In the genomic region with DNA sequence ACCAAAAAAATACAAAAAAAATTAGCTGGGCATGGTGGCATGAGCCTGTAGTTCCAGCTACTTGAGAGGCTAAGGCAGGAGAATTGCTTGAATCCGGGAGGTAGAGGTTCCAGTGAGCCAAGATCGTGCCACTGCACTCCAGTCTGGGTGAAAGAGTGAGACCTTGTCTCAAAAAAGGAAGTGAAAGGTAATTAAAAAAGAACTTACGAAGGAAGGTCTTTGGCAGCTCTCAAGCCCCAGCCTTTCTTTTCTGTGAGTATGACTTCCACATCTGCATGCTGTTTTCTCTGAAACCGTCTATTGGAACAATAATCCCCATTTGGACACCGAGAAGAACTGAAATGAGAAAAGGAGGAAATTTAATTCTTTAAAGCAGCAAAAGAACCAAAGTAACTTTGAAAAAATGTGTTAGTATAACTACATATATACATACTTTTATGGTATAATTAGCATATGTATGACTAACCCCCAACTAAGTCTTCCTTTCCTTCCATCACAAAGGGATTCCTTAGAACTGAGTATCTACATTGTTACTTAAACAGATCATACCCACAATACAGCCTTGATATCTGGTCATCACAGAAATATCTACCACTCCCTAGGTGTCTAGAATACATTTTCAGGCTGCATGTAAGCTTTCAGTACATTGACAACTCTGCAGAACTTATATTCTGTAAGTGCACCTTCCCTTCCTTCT, we compare ENCODE assay signal across 14 cellular contexts. TPM values are rescaled to one million over a fixed set of nuclear protein-coding genes. Genes with fewer than 3 reads are reported as not detected.
DNase-seq lines count a peak whose midpoint lies in the region; ATAC-seq and TF ChIP-seq lines count a peak whose summit lies in the region.
"Had no signal": no experiment of that assay in that cellular context is flagged by ENCODE, and none has a peak within 500 bp of the region (broad histone marks: within the 10 kb centered on the region; RNA-seq: fewer than 3 reads in every experiment).

No MANE protein-coding gene starts in this region.

- TF ChIP-seq CTCF in H9 (conservative IDR thresholded peaks at IDR 0.05) (no peak), OCI-LY3 (IDR thresholded peaks at IDR 0.05; ENCODE audit: low read depth, low read length) (no peak), endodermal cell (conservative IDR thresholded peaks at IDR 0.05) (no peak)

- no peak overlapping the region for H3K4me3 ChIP-seq in OCI-LY3 (ENCODE audit: low read length)
- no peak overlapping the region for H3K4me3 ChIP-seq in endodermal cell (ENCODE audit: low read length)
- H3K4me3 ChIP-seq: esophagus squamous epithelium, thyroid gland had no signal

- no peak overlapping the region for H4K8ac ChIP-seq in H9 (replicated peaks; ENCODE audit: insufficient read length, low read depth, low read length)

- H3K27me3 Mint-ChIP-seq in H9 (ENCODE audit: low read depth): no peaks in the 10 kb centered on the region
- H3K27me3 Mint-ChIP-seq in endodermal cell (ENCODE audit: insufficient read depth): no peaks in the 10 kb centered on the region
- no peaks in the 10 kb centered on the region for H3K27me3 Mint-ChIP-seq in stimulated activated memory B cell treated with anti-CD40 and anti-IgM and Interleukin-4, amounts not matched to agents 10 μg/mL and 1 μg/mL and 100 μg/mL, for 72 hours
- H3K27me3 Mint-ChIP-seq: activated CD4-positive, alpha-beta T cell treated with anti-CD3 and anti-CD28 coated beads for 36 hours; activated naive CD8-positive, alpha-beta T cell treated with anti-CD3 and anti-CD28 coated beads, Interleukin-2, amount 10 ng/mL, durations not matched to agents 7 days and 5 days; natural killer cell treated with Interleukin-12 subunit alpha and Interleukin-12 subunit beta and Interleukin-15 and Interleukin-18, amount 100 ng/mL, for 72 hours had no signal

- H3K27ac Mint-ChIP-seq in H9 (peak overlapping the region; percentile 79 to 95 (median 93)), endodermal cell (peak overlapping the region; percentile 68)
- H3K27ac Mint-ChIP-seq in stimulated activated memory B cell treated with anti-CD40 and anti-IgM and Interleukin-4, amounts not matched to agents 10 μg/mL and 1 μg/mL and 100 μg/mL, for 72 hours: peak overlapping the region; percentile 60
- H3K27ac Mint-ChIP-seq: activated CD4-positive, alpha-beta T cell treated with anti-CD3 and anti-CD28 coated beads for 36 hours; activated naive CD8-positive, alpha-beta T cell treated with anti-CD3 and anti-CD28 coated beads, Interleukin-2, amount 10 ng/mL, durations not matched to agents 7 days and 5 days; natural killer cell treated with Interleukin-12 subunit alpha and Interleukin-12 subunit beta and Interleukin-15 and Interleukin-18, amount 100 ng/mL, for 72 hours had no signal

- H4K20me1 ChIP-seq in H9 (ENCODE audit: control insufficient read depth, insufficient read depth, insufficient read length) (no peaks in the 10 kb centered on the region), OCI-LY3 (ENCODE audit: insufficient read depth, low read length) (peaks cover 18% of the 10 kb centered on the region)

- H3K36me3 ChIP-seq in OCI-LY3 (replicated peaks; ENCODE audit: low read depth, low read length) (peaks cover 31% of the 10 kb centered on the region), endodermal cell (ENCODE audit: control insufficient read depth, insufficient read depth, low read length) (peaks cover 88% of the 10 kb centered on the region)

- H3K4me2 ChIP-seq in H9 (ENCODE audit: insufficient read depth, insufficient read length, low read length): peak overlapping the region; percentile 53
- peak overlapping the region; percentile 17 for H3K4me2 ChIP-seq in OCI-LY3 (ENCODE audit: low read length)

- no peaks in the 10 kb centered on the region for H3K79me2 ChIP-seq in H9 (ENCODE audit: insufficient read depth, low read length)
- no peaks in the 10 kb centered on the region; the same call in 1 of the 2 replicates for H3K79me2 ChIP-seq in OCI-LY3 (ENCODE audit: low read length)

- H4K5ac ChIP-seq in H9 (ENCODE audit: insufficient read length, low read depth, low read length): no peak overlapping the region

- H3K14ac ChIP-seq in H9 (ENCODE audit: insufficient read depth, low read length): no peak overlapping the region

- H3K9ac ChIP-seq in H9 (ENCODE audit: extremely low read depth, insufficient read length, low read length) (no peak overlapping the region), OCI-LY3 (ENCODE audit: low read length) (no peak overlapping the region), endodermal cell (ENCODE audit: extremely low read depth, low read length, poor library complexity, severe bottlenecking) (no peak overlapping the region)

- H3K4me1 ChIP-seq in H9 (ENCODE audit: insufficient read depth, low read length) (peaks cover 2% of the 10 kb centered on the region; the same call in 1 of the 2 replicates), OCI-LY3 (ENCODE audit: low read length) (peaks cover 17% of the 10 kb centered on the region), endodermal cell (ENCODE audit: control insufficient read depth, insufficient read depth, low read length) (no peaks in the 10 kb centered on the region)
- H3K4me1 ChIP-seq: esophagus squamous epithelium had no signal

- H3K79me1 ChIP-seq in H9 (ENCODE audit: insufficient read depth, low read depth, low read length, poor library complexity, severe bottlenecking): no peaks in the 10 kb centered on the region

- H2BK120ac ChIP-seq in H9 (ENCODE audit: low read depth, low read length, poor library complexity, severe bottlenecking): no peak overlapping the region

- no peak overlapping the region for H3K18ac ChIP-seq in H9 (ENCODE audit: insufficient read length, low read depth, low read length)

- peak; percentile 86 for ATAC-seq in stimulated activated memory B cell treated with anti-CD40 and anti-IgM and Interleukin-4, amounts not matched to agents 10 μg/mL and 1 μg/mL and 100 μg/mL, for 72 hours
- ATAC-seq in HG02623 (IDR thresholded peaks at IDR 0.05; ENCODE audit: unreplicated experiment): no peak
- ATAC-seq: activated CD4-positive, alpha-beta T cell treated with anti-CD3 and anti-CD28 coated beads for 36 hours; natural killer cell treated with Interleukin-12 subunit alpha and Interleukin-12 subunit beta and Interleukin-15 and Interleukin-18, amount 100 ng/mL, for 72 hours had no signal

- H3K9me3 Mint-ChIP-seq in H9 (no peaks in the 10 kb centered on the region), endodermal cell (no peaks in the 10 kb centered on the region)
- H3K9me3 Mint-ChIP-seq in stimulated activated memory B cell treated with anti-CD40 and anti-IgM and Interleukin-4, amounts not matched to agents 10 μg/mL and 1 μg/mL and 100 μg/mL, for 72 hours: no peaks in the 10 kb centered on the region
- H3K9me3 Mint-ChIP-seq: activated naive CD8-positive, alpha-beta T cell treated with anti-CD3 and anti-CD28 coated beads, Interleukin-2, amount 10 ng/mL, durations not matched to agents 7 days and 5 days; natural killer cell treated with Interleukin-12 subunit alpha and Interleukin-12 subunit beta and Interleukin-15 and Interleukin-18, amount 100 ng/mL, for 72 hours had no signal

- WGBS in H9 (ENCODE audit: extremely low coverage, insufficient read length, low lambda C conversion rate): no CpG with 5 or more reads among the region's 5 CpGs
- WGBS in endodermal cell (ENCODE audit: insufficient coverage in 1 of 2, insufficient read length in 1 of 2), 2 experiments: 87 to 89% methylated on average over 3 to 5 of the region's 5 CpGs

- H2BK12ac ChIP-seq in H9 (ENCODE audit: insufficient read length, low read depth, low read length): no peak overlapping the region

- H3K23me2 ChIP-seq in H9 (ENCODE audit: insufficient read length, low read depth, low read length, poor library complexity, severe bottlenecking): no peaks in the 10 kb centered on the region

- H2BK5ac ChIP-seq in H9 (ENCODE audit: insufficient read length, low read length): no peak overlapping the region

- H3K4me3 Mint-ChIP-seq in H9 (no peak overlapping the region; a peak in 1 of 5 replicates), endodermal cell (no peak overlapping the region)
- H3K4me3 Mint-ChIP-seq in stimulated activated memory B cell treated with anti-CD40 and anti-IgM and Interleukin-4, amounts not matched to agents 10 μg/mL and 1 μg/mL and 100 μg/mL, for 72 hours: no peak overlapping the region
- H3K4me3 Mint-ChIP-seq: activated CD4-positive, alpha-beta T cell treated with anti-CD3 and anti-CD28 coated beads for 36 hours; activated naive CD8-positive, alpha-beta T cell treated with anti-CD3 and anti-CD28 coated beads, Interleukin-2, amount 10 ng/mL, durations not matched to agents 7 days and 5 days; natural killer cell treated with Interleukin-12 subunit alpha and Interleukin-12 subunit beta and Interleukin-15 and Interleukin-18, amount 100 ng/mL, for 72 hours had no signal

- H3K56ac ChIP-seq in H9 (ENCODE audit: insufficient read length, low read depth, low read length): no peak overlapping the region

- no peaks in the 10 kb centered on the region for H3K27me3 ChIP-seq in H9 (ENCODE audit: insufficient read depth, low read length)
- no peaks in the 10 kb centered on the region for H3K27me3 ChIP-seq in OCI-LY3 (ENCODE audit: low read depth, low read length)
- no peaks in the 10 kb centered on the region for H3K27me3 ChIP-seq in endodermal cell (ENCODE audit: control insufficient read depth, insufficient read depth, low read length, poor library complexity, severe bottlenecking)
- H3K27me3 ChIP-seq: esophagus squamous epithelium, thyroid gland had no signal

- peaks cover 7 to 50% (median 45%) of the 10 kb centered on the region in 3 experiments; a peak in 6 of 7 replicates for H3K36me3 Mint-ChIP-seq in H9 (ENCODE audit: insufficient read depth in 1 of 3, low read depth in 3 of 3)
- H3K36me3 Mint-ChIP-seq in endodermal cell (ENCODE audit: low read depth): peaks cover 55% of the 10 kb centered on the region
- H3K36me3 Mint-ChIP-seq in stimulated activated memory B cell treated with anti-CD40 and anti-IgM and Interleukin-4, amounts not matched to agents 10 μg/mL and 1 μg/mL and 100 μg/mL, for 72 hours: peaks cover 42% of the 10 kb centered on the region

- H3K23ac ChIP-seq in H9 (ENCODE audit: insufficient read length, low read depth, low read length): no peak overlapping the region

- no peak overlapping the region for H2BK15ac ChIP-seq in H9 (ENCODE audit: low read depth, low read length)

- H4K91ac ChIP-seq in H9 (ENCODE audit: insufficient read length, low read depth, low read length): no peak overlapping the region

- H3K27ac ChIP-seq in H9 (ENCODE audit: insufficient read length, low read depth, low read length): peak overlapping the region; percentile 83
- peak overlapping the region; percentile 8; the same call in 1 of the 2 replicates for H3K27ac ChIP-seq in OCI-LY3 (ENCODE audit: low read length)
- no peak overlapping the region for H3K27ac ChIP-seq in endodermal cell (ENCODE audit: low read depth, low read length)
- H3K27ac ChIP-seq: thyroid gland had no signal

- H2AFZ ChIP-seq in H9 (ENCODE audit: low read length) (no peak overlapping the region), OCI-LY3 (ENCODE audit: low read depth, low read length) (no peak overlapping the region)

- H2AK5ac ChIP-seq in H9 (ENCODE audit: insufficient read length, low read length): no peak overlapping the region

- H3K9me3 ChIP-seq in H9 (ENCODE audit: control insufficient read depth, low read depth, low read length) (no peaks in the 10 kb centered on the region), OCI-LY3 (ENCODE audit: insufficient read depth, low read length) (no peaks in the 10 kb centered on the region), endodermal cell (ENCODE audit: control insufficient read depth, low read length) (no peaks in the 10 kb centered on the region)
- H3K9me3 ChIP-seq: esophagus squamous epithelium, thyroid gland had no signal

- no peak overlapping the region for H3K4ac ChIP-seq in H9 (ENCODE audit: low read depth, low read length)

- H3T11ph ChIP-seq in H9 (ENCODE audit: low read length): no peak overlapping the region

- DNase-seq in H9 (no peak), endodermal cell (no peak), Ammon's horn (ENCODE audit: low spot score) (no peak)
- no peak for DNase-seq in stimulated activated naive CD4-positive, alpha-beta T cell (lab: John Stamatoyannopoulos, UW)
- DNase-seq: activated CD4-positive, alpha-beta T cell treated with anti-CD3 and anti-CD28 coated beads for 36 hours; activated naive CD8-positive, alpha-beta T cell treated with anti-CD3 and anti-CD28 coated beads, Interleukin-2, amount 10 ng/mL, durations not matched to agents 7 days and 5 days; esophagus squamous epithelium; NCI-H748 treated with DMSO at 0.1 percent for 48 hours; stimulated activated CD4-positive, alpha-beta T cell treated with anti-CD3 and anti-CD28 coated beads, Interleukin-2, amount 100 ng/mL, for 24 hours; thyroid gland had no signal

- H2BK20ac ChIP-seq in H9 (ENCODE audit: low read depth, low read length, poor library complexity, severe bottlenecking): no peak overlapping the region

- H3K4me1 Mint-ChIP-seq in H9 (peaks cover 26 to 29% of the 10 kb centered on the region in 2 experiments), endodermal cell (peaks cover 4% of the 10 kb centered on the region)
- peaks cover 21% of the 10 kb centered on the region for H3K4me1 Mint-ChIP-seq in stimulated activated memory B cell treated with anti-CD40 and anti-IgM and Interleukin-4, amounts not matched to agents 10 μg/mL and 1 μg/mL and 100 μg/mL, for 72 hours

RNA-seq across cellular contexts. Expression of gene SETD2, which starts 50.1 kb away (rescaled TPM):
- total RNA-seq in H9 (2021) (57.4 and 60.8 TPM in 2 replicates), endodermal cell (10 to 100 TPM; 59.0 to 61.5 TPM)
- polyA plus RNA-seq in endodermal cell (2013, experiment 1 of 2): 38.5 TPM
- 40.7 TPM for polyA plus RNA-seq in endodermal cell (2013, experiment 2 of 2)
